28 cellular contexts compared by ENCODE assay signal in genomic region chr12:117881517-117881916, GRCh38.
"Had no signal": no experiment of that assay in that cellular context is flagged by ENCODE, and none has a peak within 500 bp of the region (broad histone marks: within the 10 kb centered on the region; RNA-seq: fewer than 3 reads in every experiment).

No MANE protein-coding gene starts in this region.

- ATAC-seq: activated CD4-positive, alpha-beta T cell treated with anti-CD3 and anti-CD28 coated beads for 36 hours; activated CD8-positive, alpha-beta memory T cell treated with anti-CD3 and anti-CD28 coated beads, Interleukin-2, amount 10 ng/mL, durations not matched to agents 7 days and 5 days; activated CD8-positive, alpha-beta T cell treated with anti-CD3 and anti-CD28 coated beads, Interleukin-2, amount 10 ng/mL, durations not matched to agents 7 days and 5 days; activated naive CD8-positive, alpha-beta T cell treated with anti-CD3 and anti-CD28 coated beads, Interleukin-2, amount 50 U/mL, for 24 hours; body of pancreas; effector memory CD8-positive, alpha-beta T cell; T-helper 17 cell had no signal

- H3K4me1 ChIP-seq: adrenal gland, body of pancreas, esophagus muscularis mucosa had no signal

- FAIRE-seq: colon, frontal cortex had no signal

- H3K36me3 ChIP-seq: adrenal gland, esophagus muscularis mucosa had no signal

- H3K4me3 ChIP-seq: adrenal gland, body of pancreas, esophagus muscularis mucosa had no signal

- H3K9me3 ChIP-seq: adrenal gland, body of pancreas, esophagus muscularis mucosa had no signal

- DNase-seq: activated CD4-positive, alpha-beta memory T cell treated with anti-CD3 and anti-CD28 coated beads for 36 hours; activated CD4-positive, alpha-beta T cell treated with anti-CD3 and anti-CD28 coated beads for 36 hours; activated CD4-positive, alpha-beta T cell treated with anti-CD3 and anti-CD28 coated beads, Interleukin-2, amount 10 ng/mL, durations not matched to agents 24 days and 14 days; activated CD4-positive, CD25-positive, alpha-beta regulatory T cell; activated CD4-positive, CD25-positive, alpha-beta regulatory T cell treated with anti-CD3 and anti-CD28 coated beads, Interleukin-2, amount 50 U/mL, for 72 hours; activated CD8-positive, alpha-beta memory T cell treated with anti-CD3 and anti-CD28 coated beads, Interleukin-2, amount 10 ng/mL, durations not matched to agents 7 days and 5 days; activated CD8-positive, alpha-beta memory T cell treated with anti-CD3 and anti-CD28 coated beads, Interleukin-2, amount 50 U/mL, for 4 hours; activated CD8-positive, alpha-beta T cell treated with anti-CD3 and anti-CD28 coated beads, Interleukin-2, amount 10 ng/mL, durations not matched to agents 7 days and 5 days; activated effector memory CD4-positive, alpha-beta T cell treated with anti-CD3 and anti-CD28 coated beads, Interleukin-2, amount 50 U/mL, for 16 hours; activated naive CD4-positive, alpha-beta T cell treated with anti-CD3 and anti-CD28 coated beads for 36 hours; activated naive CD8-positive, alpha-beta T cell treated with anti-CD3 and anti-CD28 coated beads for 36 hours; activated naive CD8-positive, alpha-beta T cell treated with anti-CD3 and anti-CD28 coated beads, Interleukin-2, amount 50 U/mL, for 24 hours; activated T-cell treated with anti-CD3 and anti-CD28 coated beads, Interleukin-2, amount 50 U/mL, for 1 hour; activated T-cell treated with anti-CD3 and anti-CD28 coated beads, Interleukin-2, amount 50 U/mL, for 48 hours; amygdala; body of pancreas; cortex of kidney; dermis blood vessel endothelial cell; effector CD4-positive, alpha-beta T cell; effector memory CD8-positive, alpha-beta T cell; erythroblast; T-helper 1 cell; T-helper 17 cell; T1000 had no signal

- H3K27me3 ChIP-seq: adrenal gland, body of pancreas had no signal

- H3K27ac ChIP-seq: adrenal gland, body of pancreas, esophagus muscularis mucosa had no signal
